7 cellular contexts compared by ENCODE assay signal in the genomic region with DNA sequence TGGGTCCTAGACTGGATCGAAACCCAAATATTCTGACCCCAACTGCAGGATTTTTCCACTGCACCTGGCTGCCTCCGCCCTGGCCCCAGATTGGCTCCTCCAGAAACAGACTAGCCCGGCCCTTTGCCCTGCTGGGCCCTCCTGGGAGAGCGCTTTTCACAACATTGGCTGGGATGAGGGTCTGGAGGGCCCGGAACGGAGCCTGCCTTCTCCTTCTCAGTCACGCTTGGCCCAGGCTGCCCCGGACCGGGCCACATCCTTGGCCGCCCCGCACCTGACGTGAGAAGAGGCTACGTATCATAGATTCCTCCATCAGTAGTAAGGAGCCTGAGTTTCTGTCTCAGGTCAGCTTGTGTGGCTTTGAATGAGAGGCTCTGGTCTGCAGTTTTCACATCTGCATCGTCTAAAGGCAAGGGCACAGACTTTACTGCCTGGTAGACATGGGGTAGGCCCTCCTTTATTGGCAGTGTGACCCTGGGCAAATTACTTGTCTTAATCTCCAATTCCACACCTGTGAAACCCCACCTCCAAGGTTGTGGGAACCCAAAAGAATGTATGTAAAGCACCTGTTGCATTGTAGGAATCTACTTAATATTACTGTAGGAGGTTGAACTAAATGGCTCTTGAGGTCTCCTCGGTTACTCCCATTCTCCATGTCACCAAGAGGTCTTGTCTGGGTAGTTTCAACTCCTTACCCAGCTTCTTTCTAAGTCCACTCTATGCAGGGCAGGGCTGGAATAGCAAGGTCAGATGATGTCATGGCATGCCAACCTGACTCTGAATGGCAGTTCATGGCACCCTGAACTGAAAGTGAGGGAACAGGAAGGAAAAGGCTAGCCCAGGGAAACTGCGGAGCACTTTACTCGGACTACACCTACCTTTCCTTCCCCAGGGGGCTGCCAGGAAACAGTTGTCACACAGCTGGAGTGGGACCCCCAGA. TPM values are rescaled to one million over a fixed set of nuclear protein-coding genes. Genes with fewer than 3 reads are reported as not detected.
DNase-seq lines count a peak whose midpoint lies in the region; ATAC-seq and TF ChIP-seq lines count a peak whose summit lies in the region.

No MANE protein-coding gene starts in this region.

- peak; percentile 22 for ATAC-seq in GM18873 (IDR thresholded peaks at IDR 0.05; ENCODE audit: low FRiP score, unreplicated experiment)
- ATAC-seq in HG03095 (IDR thresholded peaks at IDR 0.05; ENCODE audit: unreplicated experiment) = peak; percentile 5
- ATAC-seq in activated CD8-positive, alpha-beta T cell treated with anti-CD3 and anti-CD28 coated beads, Interleukin-2, amount 10 ng/mL, durations not matched to agents 7 days and 5 days = peak; percentile 2

- DNase-seq in activated CD8-positive, alpha-beta T cell treated with anti-CD3 and anti-CD28 coated beads, Interleukin-2, amount 10 ng/mL, durations not matched to agents 7 days and 5 days = no peak
- DNase-seq in cardiac muscle cell (ENCODE audit: low read depth in 1 of 2, low spot score in 1 of 2) (peak in 1 of 2 donors; percentile 45), prostate gland (ENCODE audit: low spot score) (peak; percentile 34), DMS153 (lab: John Stamatoyannopoulos, UW) (no peak), NCI-H446 (lab: John Stamatoyannopoulos, UW) (no peak)

- WGBS in prostate gland = 21% methylated on average over 17 of the region's 17 CpGs

- H3K9me3 Mint-ChIP-seq in activated CD8-positive, alpha-beta T cell treated with anti-CD3 and anti-CD28 coated beads, Interleukin-2, amount 10 ng/mL, durations not matched to agents 7 days and 5 days (ENCODE audit: insufficient read depth) = no peaks in the 10 kb centered on the region

- TF ChIP-seq CTCF in cardiac muscle cell (IDR thresholded peaks at IDR 0.05; ENCODE audit: low read depth, low read length) (no peak), prostate gland (IDR thresholded peaks at IDR 0.05) (no peak)

- CTCF ChIA-PET in activated CD8-positive, alpha-beta T cell treated with anti-CD3 and anti-CD28 coated beads, Interleukin-2, amount 10 ng/mL, durations not matched to agents 7 days and 5 days (lab: Charles Lee) = interaction anchor here (1.4 to 4.0 kb wide), 2 partner anchors 11 to 53 kb away, joined by 5 to 27 read pairs; a partner anchor contains a TSS

- peaks cover 44% of the 10 kb centered on the region for H3K4me1 Mint-ChIP-seq in activated CD8-positive, alpha-beta T cell treated with anti-CD3 and anti-CD28 coated beads, Interleukin-2, amount 10 ng/mL, durations not matched to agents 7 days and 5 days (ENCODE audit: low read depth)

- H3K4me1 ChIP-seq in cardiac muscle cell (ENCODE audit: low read depth) (peaks cover 22% of the 10 kb centered on the region), prostate gland (replicated peaks) (peaks cover 3% of the 10 kb centered on the region)

- intact Hi-C loops in prostate gland (cut with DNase I) = loop anchor here (2.0 kb wide), 1 partner anchor 53 kb away; a partner anchor contains a TSS

- H3K27me3 Mint-ChIP-seq in activated CD8-positive, alpha-beta T cell treated with anti-CD3 and anti-CD28 coated beads, Interleukin-2, amount 10 ng/mL, durations not matched to agents 7 days and 5 days (ENCODE audit: low read depth) = peaks cover 1% of the 10 kb centered on the region

- H3K27ac ChIP-seq in cardiac muscle cell (peak overlapping the region; percentile 85), prostate gland (peak overlapping the region; percentile 79 to 90)

- H3K36me3 Mint-ChIP-seq in activated CD8-positive, alpha-beta T cell treated with anti-CD3 and anti-CD28 coated beads, Interleukin-2, amount 10 ng/mL, durations not matched to agents 7 days and 5 days (ENCODE audit: low read depth) = peaks cover 26% of the 10 kb centered on the region

- H3K27me3 ChIP-seq in cardiac muscle cell (no peaks in the 10 kb centered on the region), prostate gland (replicated peaks; ENCODE audit: insufficient read depth) (no peaks in the 10 kb centered on the region)

- H3K4me3 Mint-ChIP-seq in activated CD8-positive, alpha-beta T cell treated with anti-CD3 and anti-CD28 coated beads, Interleukin-2, amount 10 ng/mL, durations not matched to agents 7 days and 5 days = peak overlapping the region; percentile 86

- H3K36me3 ChIP-seq in cardiac muscle cell (no peaks in the 10 kb centered on the region), prostate gland (peaks cover 0 to 6% of the 10 kb centered on the region in 2 donors)

- POLR2A ChIA-PET in activated CD8-positive, alpha-beta T cell treated with anti-CD3 and anti-CD28 coated beads, Interleukin-2, amount 10 ng/mL, durations not matched to agents 7 days and 5 days (lab: Charles Lee) = interaction anchor here (0.6 to 2.3 kb wide), 5 partner anchors 10 to 50 kb away, joined by 3 to 15 read pairs (median 3); a partner anchor contains a TSS

- peak overlapping the region; percentile 94 for H3K4me3 ChIP-seq in cardiac muscle cell
- H3K4me3 ChIP-seq in prostate gland = peak overlapping the region; percentile 87 to 90

- no peaks in the 10 kb centered on the region for H3K9me3 ChIP-seq in cardiac muscle cell (ENCODE audit: low read depth)
- no peaks in the 10 kb centered on the region for H3K9me3 ChIP-seq in prostate gland

- H3K27ac Mint-ChIP-seq in activated CD8-positive, alpha-beta T cell treated with anti-CD3 and anti-CD28 coated beads, Interleukin-2, amount 10 ng/mL, durations not matched to agents 7 days and 5 days = peak overlapping the region; percentile 88

- TF ChIP-seq POLR2A in prostate gland (IDR thresholded peaks at IDR 0.05) = no peak

RNA-seq across cellular contexts. Expression of a gene that starts 0.7 kb away (rescaled TPM):
- not detected for total RNA-seq in activated CD8-positive, alpha-beta T cell treated with anti-CD3 and anti-CD28 coated beads, Interleukin-2, amount 10 ng/mL, durations not matched to agents 7 days and 5 days
- not detected in 2 replicates for total RNA-seq in cardiac muscle cell
- polyA plus RNA-seq in cardiac muscle cell = not detected in 2 replicates
- not detected for total RNA-seq in prostate gland

RNA-seq across cellular contexts. Expression of a gene that starts 0.8 kb away (rescaled TPM):
- total RNA-seq in activated CD8-positive, alpha-beta T cell treated with anti-CD3 and anti-CD28 coated beads, Interleukin-2, amount 10 ng/mL, durations not matched to agents 7 days and 5 days = 100 to 1,000 TPM; 151 to 168 TPM
- 49.4 and 52.8 TPM in 2 replicates for total RNA-seq in cardiac muscle cell
- 21.9 and 24.3 TPM in 2 replicates for polyA plus RNA-seq in cardiac muscle cell
- 10 to 100 TPM; 82.4 to 91.6 TPM for total RNA-seq in prostate gland

RNA-seq across cellular contexts. Expression of a gene that starts 9.8 kb away (rescaled TPM):
- 10 to 100 TPM; 48.6 to 56.7 TPM for total RNA-seq in activated CD8-positive, alpha-beta T cell treated with anti-CD3 and anti-CD28 coated beads, Interleukin-2, amount 10 ng/mL, durations not matched to agents 7 days and 5 days
- total RNA-seq in cardiac muscle cell = 12.6 and 17.3 TPM in 2 replicates
- 3.1 and 5.2 TPM in 2 replicates for polyA plus RNA-seq in cardiac muscle cell
- total RNA-seq in prostate gland = 10 to 100 TPM in 1 of 2 donors, 1 to 10 TPM in 1; 4.0 to 17.0 TPM

RNA-seq across cellular contexts. Expression of a gene that starts 34.6 kb away (rescaled TPM):
- total RNA-seq in activated CD8-positive, alpha-beta T cell treated with anti-CD3 and anti-CD28 coated beads, Interleukin-2, amount 10 ng/mL, durations not matched to agents 7 days and 5 days = 1 to 10 TPM; 3.3 to 4.5 TPM
- total RNA-seq in cardiac muscle cell (not detected in 2 replicates), prostate gland (1 to 10 TPM in 1 of 2 donors, not detected in 1; 1.2 TPM)
- polyA plus RNA-seq in cardiac muscle cell = not detected in 2 replicates

RNA-seq across cellular contexts. Expression of a gene that starts 52.4 kb away (rescaled TPM):
- total RNA-seq in activated CD8-positive, alpha-beta T cell treated with anti-CD3 and anti-CD28 coated beads, Interleukin-2, amount 10 ng/mL, durations not matched to agents 7 days and 5 days = 100 to 1,000 TPM; 104 to 116 TPM
- total RNA-seq in cardiac muscle cell = 154 and 161 TPM in 2 replicates
- polyA plus RNA-seq in cardiac muscle cell = 139 and 160 TPM in 2 replicates
- total RNA-seq in prostate gland = 100 to 1,000 TPM in 1 of 2 donors, 10 to 100 TPM in 1; 96.4 to 116 TPM
